In genomic region chr1:175514309-175515001, GRCh38 we compare ENCODE assay signal across 9 cellular contexts.
DNase-seq lines count a peak whose midpoint lies in the region; ATAC-seq and TF ChIP-seq lines count a peak whose summit lies in the region.
"Had no signal": no experiment of that assay in that cellular context is flagged by ENCODE, and none has a peak within 500 bp of the region (broad histone marks: within the 10 kb centered on the region; RNA-seq: fewer than 3 reads in every experiment).

No MANE protein-coding gene starts in this region.

- TF ChIP-seq CTCF in A673 (conservative IDR thresholded peaks at IDR 0.05; ENCODE audit: low read depth, low read length) = no peak

- DNase-seq in A673 (ENCODE audit: low spot score) (peak; percentile 72), SK-N-MC (ENCODE audit: low read depth, low spot score) (peak; percentile 35), immature natural killer cell (peak; percentile 79 to 88 (median 84)), pons (ENCODE audit: low spot score) (no peak), HK-2 (ENCODE audit: unreplicated experiment) (no peak), middle frontal gyrus (ENCODE audit: extremely low spot score, low spot score) (no peak)

- H3K4me3 ChIP-seq in A673 (ENCODE audit: low read depth, low read length, poor library complexity, severe bottlenecking) (no peak overlapping the region), SK-N-MC (peak overlapping the region; percentile 38)
- H3K4me3 ChIP-seq: SJSA1 had no signal

- no TSS peak for BruUV-seq in A673 (replicated peaks; lab: Mats Ljungman, UMichigan)

- no peak overlapping the region for H3K9ac ChIP-seq in SK-N-MC (ENCODE audit: insufficient read length)

- H3K27ac Mint-ChIP-seq in immature natural killer cell = peak overlapping the region; percentile 2 to 88 (median 82)

- H3K27me3 Mint-ChIP-seq in immature natural killer cell (ENCODE audit: low read depth in 3 of 3) = peaks cover 0 to 10% (median 9%) of the 10 kb centered on the region in 3 donors

- H3K9me3 ChIP-seq in A673 (ENCODE audit: low read depth, low read length, poor library complexity, severe bottlenecking) (no peaks in the 10 kb centered on the region), SK-N-MC (ENCODE audit: low read depth, low read length) (no peaks in the 10 kb centered on the region)
- H3K9me3 ChIP-seq: SJSA1 had no signal

- ATAC-seq in GM21360 (IDR thresholded peaks at IDR 0.05; ENCODE audit: unreplicated experiment) (peak; percentile 51), HG02884 (IDR thresholded peaks at IDR 0.05; ENCODE audit: unreplicated experiment) (no peak)

- intact Hi-C loops in A673 (cut with micrococcal nuclease; ENCODE audit: unreplicated experiment) = no loop called here

- H3K4me1 Mint-ChIP-seq in immature natural killer cell = peaks cover 32 to 52% of the 10 kb centered on the region in 2 donors

- peak overlapping the region; percentile 36 to 77 (median 75) for H3K4me3 Mint-ChIP-seq in immature natural killer cell

- H3K36me3 Mint-ChIP-seq in immature natural killer cell = peaks cover 0 to 2% (median 0%) of the 10 kb centered on the region in 3 donors

- CTCF ChIA-PET in A673 (lab: Charles Lee) = interaction anchor here (0.7 kb wide), 1 partner anchor 106 kb away, joined by 3 read pairs; no protein-coding TSS in a partner anchor

- H3K36me3 ChIP-seq in A673 (ENCODE audit: insufficient read depth, low read length, poor library complexity, severe bottlenecking) = no peaks in the 10 kb centered on the region
- H3K36me3 ChIP-seq in SK-N-MC (ENCODE audit: insufficient read depth, low read length) = no peaks in the 10 kb centered on the region
- H3K36me3 ChIP-seq: SJSA1 had no signal

- peaks cover 42% of the 10 kb centered on the region for H3K27me3 ChIP-seq in A673 (replicated peaks; ENCODE audit: insufficient read depth, low read depth, low read length, poor library complexity)
- H3K27me3 ChIP-seq: SJSA1 had no signal

- POLR2A ChIA-PET in A673 (lab: Charles Lee; ENCODE audit: low non-redundant PET) = no interaction called here

- H3K27ac ChIP-seq in A673 (ENCODE audit: low read depth, low read length, poor library complexity, severe bottlenecking) (no peak overlapping the region), SK-N-MC (no peak overlapping the region)
- H3K27ac ChIP-seq: SJSA1 had no signal

- no peaks in the 10 kb centered on the region for H3K4me1 ChIP-seq in A673 (ENCODE audit: insufficient read depth, low read length, poor library complexity, severe bottlenecking)

- no peaks in the 10 kb centered on the region for H3K9me3 Mint-ChIP-seq in immature natural killer cell

Comparison
In these comparisons a context has a peak if more than half of its experiments do, and no peak if none do; other contexts are left out.
1. DNase-seq: peak in A673 (single experiment), SK-N-MC (single experiment) and immature natural killer cell (3 of 3); none in pons (single experiment), HK-2 (single experiment) and middle frontal gyrus (single experiment).